In the genomic region with DNA sequence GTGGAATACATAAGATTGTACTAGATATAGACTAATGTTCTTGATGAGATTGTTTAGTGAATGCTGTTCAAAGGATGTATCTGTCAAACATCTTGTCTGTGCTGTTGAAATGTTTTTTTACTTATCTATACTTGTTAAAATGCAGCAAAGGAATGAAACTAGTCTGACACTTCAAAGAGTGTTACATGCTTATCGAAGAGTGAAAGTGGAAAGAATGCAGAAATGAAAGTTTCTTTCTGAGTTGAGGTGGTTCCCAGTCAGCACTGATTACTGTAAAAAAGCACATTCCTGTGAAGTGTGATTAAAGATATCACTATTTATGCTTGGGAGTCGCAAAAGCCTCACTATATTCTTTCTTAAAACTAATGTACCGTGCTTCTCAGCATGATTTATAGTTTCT, we compare ENCODE assay signal across 13 cellular contexts.
DNase-seq lines count a peak whose midpoint lies in the region; ATAC-seq, FAIRE-seq and TF ChIP-seq lines count a peak whose summit lies in the region.
"Had no signal": no experiment of that assay in that cellular context is flagged by ENCODE, and none has a peak within 500 bp of the region (broad histone marks: within the 10 kb centered on the region; RNA-seq: fewer than 3 reads in every experiment).

No MANE protein-coding gene starts in this region.

- H3K4me3 Mint-ChIP-seq in Calu3 (ENCODE audit: low read depth, unreplicated experiment): no peak overlapping the region
- H3K4me3 Mint-ChIP-seq: T-cell had no signal

- DNase-seq in GM13977 (ENCODE audit: low spot score): peak; percentile 2
- DNase-seq in GM12878 (ENCODE audit: low read depth, low spot score): peak; percentile 4
- DNase-seq in AG08396 (ENCODE audit: low spot score): no peak
- DNase-seq in vagina (ENCODE audit: extremely low spot score in 2 of 2): no peak
- no peak for DNase-seq in adrenal gland
- DNase-seq in Calu3: no peak
- DNase-seq: NCI-H526 treated with DMSO at 0.1 percent for 48 hours, occipital lobe, T-cell had no signal

- BruUV-seq in GM12878 (replicated peaks; lab: Mats Ljungman, UMichigan) (no TSS peak), Calu3 (replicated peaks; lab: Mats Ljungman, UMichigan) (no TSS peak)

- no peak overlapping the region for H3K27ac Mint-ChIP-seq in Calu3 (ENCODE audit: unreplicated experiment)
- H3K27ac Mint-ChIP-seq: T-cell had no signal

- in situ Hi-C loops in GM13977 (cut with MboI; ENCODE audit: low pct_unique_long_range_greater_than_20kb, low sequenced_read_pairs, unreplicated experiment) (no loop called here), GM12878 (cut with MboI) (no loop called here)

- no peak for FAIRE-seq in GM12878 (lab: Jason Lieb, UNC)

- peak in 1 of 2 experiments; percentile 84; a peak in 2 of 4 replicates for TF ChIP-seq EP300 in GM12878 (IDR thresholded peaks at IDR 0.05; ENCODE audit: borderline replicate concordance in 1 of 2, control insufficient read depth in 1 of 2, low read depth in 2 of 2, low read length in 2 of 2)

- H3K27ac ChIP-seq in GM12878 (ENCODE audit: control insufficient read depth, insufficient read depth): no peak overlapping the region
- H3K27ac ChIP-seq in vagina: no peak overlapping the region
- no peak overlapping the region for H3K27ac ChIP-seq in adrenal gland
- H3K27ac ChIP-seq: BLaER1 treated with 17β-estradiol and CSF1 and Interleukin-3, amounts not matched to agents 10 nM and 100 nM; tibial nerve had no signal

- H3K4me1 ChIP-seq in GM12878 (ENCODE audit: control insufficient read depth, insufficient read depth, low read length) (no peaks in the 10 kb centered on the region), vagina (no peaks in the 10 kb centered on the region), adrenal gland (replicated peaks in 1 of 2) (no peaks in the 10 kb centered on the region)
- H3K4me1 ChIP-seq: BLaER1 treated with 17β-estradiol and CSF1 and Interleukin-3, amounts not matched to agents 10 nM and 100 nM; tibial nerve had no signal

- WGBS in GM12878 (ENCODE audit: insufficient coverage, insufficient replicate concordance, low lambda C conversion rate, missing lambda C conversion rate): 3% methylated on average over 3 of the region's 3 CpGs
- 53 to 65% (median 58%) methylated on average over 3 of the region's 3 CpGs for WGBS in adrenal gland, 4 donors

- ATAC-seq in GM21367 (IDR thresholded peaks at IDR 0.05; ENCODE audit: unreplicated experiment) (peak; percentile 89), HG03066 (IDR thresholded peaks at IDR 0.05; ENCODE audit: low read depth, unreplicated experiment) (peak; percentile 74), GM12878 (peak; percentile 60)

- POLR2A ChIA-PET in GM12878 (lab: Charles Lee): no interaction called here

- intact Hi-C loops in GM12878 (cut with micrococcal nuclease; ENCODE audit: unreplicated experiment) (no loop called here), vagina (cut with DNase I) (no loop called here), adrenal gland (cut with DNase I) (no loop called here), Calu3 (cut with micrococcal nuclease; ENCODE audit: unreplicated experiment) (no loop called here)

- H2AFZ ChIP-seq in GM12878 (ENCODE audit: control insufficient read depth, low read depth, low read length): no peak overlapping the region

- no peaks in the 10 kb centered on the region for H3K36me3 Mint-ChIP-seq in Calu3 (ENCODE audit: insufficient read depth, unreplicated experiment)
- H3K36me3 Mint-ChIP-seq: T-cell had no signal

- TF ChIP-seq CTCF in GM13977 (IDR thresholded peaks at IDR 0.05; ENCODE audit: extremely low read depth, insufficient read depth, missing control alignments) (no peak), GM12878 (IDR thresholded peaks at IDR 0.05 in 2 of 3, conservative IDR thresholded peaks at IDR 0.05 in 1 of 3; ENCODE audit: control insufficient read depth in 2 of 3, extremely low read depth in 1 of 3, insufficient read depth in 1 of 3, low read depth in 3 of 3, low read length in 3 of 3) (no peak), vagina (IDR thresholded peaks at IDR 0.05) (no peak), adrenal gland (IDR thresholded peaks at IDR 0.05) (no peak), Calu3 (IDR thresholded peaks at IDR 0.05; ENCODE audit: unreplicated experiment) (no peak)

- H3K27me3 ChIP-seq in GM12878 (replicated peaks in 1 of 2; ENCODE audit: control insufficient read depth in 2 of 2, insufficient read depth in 2 of 2, low read length in 1 of 2): no peaks in the 10 kb centered on the region
- H3K27me3 ChIP-seq in vagina: no peaks in the 10 kb centered on the region
- no peaks in the 10 kb centered on the region for H3K27me3 ChIP-seq in adrenal gland
- H3K27me3 ChIP-seq: BLaER1 treated with 17β-estradiol and CSF1 and Interleukin-3, amounts not matched to agents 10 nM and 100 nM; tibial nerve had no signal

- H3K9me3 ChIP-seq in GM12878 (replicated peaks; ENCODE audit: control insufficient read depth, insufficient read depth, low read length) (no peaks in the 10 kb centered on the region), vagina (no peaks in the 10 kb centered on the region), adrenal gland (replicated peaks in 1 of 3) (peaks cover 0 to 5% (median 0%) of the 10 kb centered on the region in 3 donors)
- H3K9me3 ChIP-seq: BLaER1 treated with 17β-estradiol and CSF1 and Interleukin-3, amounts not matched to agents 10 nM and 100 nM; tibial nerve had no signal

- H3K4me3 ChIP-seq in GM12878: no peak overlapping the region
- no peak overlapping the region for H3K4me3 ChIP-seq in vagina
- no peak overlapping the region for H3K4me3 ChIP-seq in adrenal gland
- H3K4me3 ChIP-seq: BLaER1 treated with 17β-estradiol and CSF1 and Interleukin-3, amounts not matched to agents 10 nM and 100 nM; tibial nerve had no signal

- H4K20me1 ChIP-seq in GM12878 (ENCODE audit: control insufficient read depth, insufficient read depth): no peaks in the 10 kb centered on the region
- H4K20me1 ChIP-seq: BLaER1 treated with 17β-estradiol and CSF1 and Interleukin-3, amounts not matched to agents 10 nM and 100 nM had no signal

- no peaks in the 10 kb centered on the region for H3K36me3 ChIP-seq in GM12878 (ENCODE audit: control insufficient read depth in 2 of 2, insufficient read depth in 2 of 2, low read length in 1 of 2)
- H3K36me3 ChIP-seq in vagina: no peaks in the 10 kb centered on the region
- no peaks in the 10 kb centered on the region for H3K36me3 ChIP-seq in adrenal gland (replicated peaks in 1 of 2)
- H3K36me3 ChIP-seq: BLaER1 treated with 17β-estradiol and CSF1 and Interleukin-3, amounts not matched to agents 10 nM and 100 nM; tibial nerve had no signal

- no peaks in the 10 kb centered on the region for H3K4me1 Mint-ChIP-seq in Calu3 (ENCODE audit: low read depth, unreplicated experiment)

- H3K9ac ChIP-seq in GM12878 (ENCODE audit: control insufficient read depth, insufficient read depth, low read length): no peak overlapping the region
- H3K9ac ChIP-seq: BLaER1 treated with 17β-estradiol and CSF1 and Interleukin-3, amounts not matched to agents 10 nM and 100 nM had no signal

- H3K27me3 Mint-ChIP-seq in Calu3 (ENCODE audit: unreplicated experiment): no peaks in the 10 kb centered on the region
- H3K27me3 Mint-ChIP-seq: T-cell had no signal

- no peak for TF ChIP-seq POLR2A in GM12878 (IDR thresholded peaks at IDR 0.05; ENCODE audit: low read depth, low read length)
- TF ChIP-seq POLR2A in vagina (IDR thresholded peaks at IDR 0.05): no peak
- TF ChIP-seq POLR2A in adrenal gland (IDR thresholded peaks at IDR 0.05): no peak

- SMC1A ChIA-PET in GM12878 (lab: Charles Lee; ENCODE audit: uncharacterized antibody, unreplicated experiment): no interaction called here

- CTCF ChIA-PET in GM12878 (lab: Yijun Ruan, JAX): no interaction called here
- CTCF ChIA-PET in Calu3 (lab: Charles Lee): no interaction called here

- H3K9me3 Mint-ChIP-seq in Calu3 (ENCODE audit: low read depth, unreplicated experiment): peaks cover 3% of the 10 kb centered on the region

- 0 out of 2 replicates have a peak overlapping the region, but pooled peaks have one; percentile 9 for H3K4me2 ChIP-seq in GM12878 (ENCODE audit: control insufficient read depth, insufficient read depth)
- H3K4me2 ChIP-seq: BLaER1 treated with 17β-estradiol and CSF1 and Interleukin-3, amounts not matched to agents 10 nM and 100 nM had no signal

- RAD21 ChIA-PET in GM12878 (lab: Charles Lee; ENCODE audit: unreplicated experiment): no interaction called here

- no peaks in the 10 kb centered on the region for H3K79me2 ChIP-seq in GM12878 (ENCODE audit: control insufficient read depth, insufficient read depth, low read length)

- TF ChIP-seq RAD21 in GM12878 (IDR thresholded peaks at IDR 0.05; ENCODE audit: insufficient read depth, low read depth, low read length): no peak

TF ChIP-seq in GM12878, 131 proteins besides CTCF, POLR2A, EP300 and RAD21 (continues in another document):
- peak; percentile 79 for TF ChIP-seq JUNB (IDR thresholded peaks at IDR 0.05)
- TF ChIP-seq NBN (IDR thresholded peaks at IDR 0.05): no peak
- TF ChIP-seq, protein P1, sequence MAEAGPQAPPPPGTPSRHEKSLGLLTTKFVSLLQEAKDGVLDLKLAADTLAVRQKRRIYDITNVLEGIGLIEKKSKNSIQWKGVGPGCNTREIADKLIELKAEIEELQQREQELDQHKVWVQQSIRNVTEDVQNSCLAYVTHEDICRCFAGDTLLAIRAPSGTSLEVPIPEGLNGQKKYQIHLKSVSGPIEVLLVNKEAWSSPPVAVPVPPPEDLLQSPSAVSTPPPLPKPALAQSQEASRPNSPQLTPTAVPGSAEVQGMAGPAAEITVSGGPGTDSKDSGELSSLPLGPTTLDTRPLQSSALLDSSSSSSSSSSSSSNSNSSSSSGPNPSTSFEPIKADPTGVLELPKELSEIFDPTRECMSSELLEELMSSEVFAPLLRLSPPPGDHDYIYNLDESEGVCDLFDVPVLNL (IDR thresholded peaks at IDR 0.05; ENCODE audit: low read depth, low read length): no peak
- no peak for TF ChIP-seq CBFB (IDR thresholded peaks at IDR 0.05; ENCODE audit: low read depth)
- peak; percentile 66 for TF ChIP-seq CREM (IDR thresholded peaks at IDR 0.05; ENCODE audit: low read depth)
- no peak for TF ChIP-seq RFX5 (IDR thresholded peaks at IDR 0.05; ENCODE audit: low read depth, low read length)
- 0 out of 2 replicates have a peak, but pooled peaks have one; percentile 34 for TF ChIP-seq ATF7 (IDR thresholded peaks at IDR 0.05; ENCODE audit: low read depth)
- TF ChIP-seq POLR2AphosphoS5 (IDR thresholded peaks at IDR 0.05; ENCODE audit: low read length): no peak

Comparison
In these comparisons a context has a peak if more than half of its experiments do, and no peak if none do; other contexts are left out.
1. DNase-seq: peak in GM13977 (single experiment) and GM12878 (single experiment); none in AG08396 (single experiment), vagina (0 of 2), adrenal gland (0 of 7) and Calu3 (single experiment).
2. Peak in every context shown above with its lines, with median percentiles within 50 percentile points of each other: ATAC-seq.